Comparison of ENCODE assay signal across 18 cellular contexts in the genomic region with DNA sequence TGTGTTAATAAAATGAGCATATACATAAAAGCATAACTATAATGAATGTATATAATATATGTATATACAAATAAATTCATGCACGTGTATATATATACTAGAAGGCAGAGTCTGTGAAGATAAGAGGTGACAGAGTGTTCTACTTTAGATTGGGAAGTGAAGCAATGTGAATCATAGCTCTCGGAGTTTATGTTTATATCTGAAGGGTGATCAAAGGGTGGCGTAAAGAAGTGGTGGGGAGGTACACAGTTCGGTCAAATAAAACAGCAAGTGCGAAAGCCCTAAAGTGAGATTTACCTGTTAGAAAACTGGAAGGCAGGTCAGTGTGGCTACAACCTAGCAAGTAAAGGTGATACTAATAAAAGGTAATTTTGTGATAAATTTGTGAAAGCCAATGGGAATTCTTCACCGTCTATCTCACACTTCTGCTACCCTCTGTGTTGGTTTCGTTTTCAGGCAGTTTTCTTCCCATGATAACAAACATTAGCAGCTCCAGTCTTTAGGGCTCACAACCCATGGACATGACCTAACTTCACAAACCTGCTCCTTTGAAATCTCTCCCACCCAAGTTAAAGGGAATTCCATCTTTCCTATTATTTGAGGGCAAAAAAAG. TPM values are rescaled to one million over a fixed set of nuclear protein-coding genes. Genes with fewer than 3 reads are reported as not detected.
A peak's percentile ranks its signal among the peaks of the same experiment; 100 is the strongest.
DNase-seq lines count a peak whose midpoint lies in the region; ATAC-seq, FAIRE-seq and TF ChIP-seq lines count a peak whose summit lies in the region.
"Had no signal": no experiment of that assay in that cellular context is flagged by ENCODE, and none has a peak within 500 bp of the region (broad histone marks: within the 10 kb centered on the region; RNA-seq: fewer than 3 reads in every experiment).

No MANE protein-coding gene starts in this region.

- no peak for FAIRE-seq in K562 (lab: Jason Lieb, UNC)

- H3K9ac ChIP-seq in H9 (ENCODE audit: extremely low read depth, insufficient read length, low read length) (no peak overlapping the region), K562 (ENCODE audit: insufficient read depth in 1 of 2, low read depth in 2 of 2, low read length in 2 of 2) (no peak overlapping the region)

- CTCF ChIA-PET in K562 (lab: Yijun Ruan, JAX; ENCODE audit: low intra/inter-chr PET ratio), result no interaction called here

- H4K91ac ChIP-seq in H9 (ENCODE audit: insufficient read length, low read depth, low read length), result no peak overlapping the region

- no peaks in the 10 kb centered on the region for H3K23me2 ChIP-seq in H9 (ENCODE audit: insufficient read length, low read depth, low read length, poor library complexity, severe bottlenecking)

- TF ChIP-seq EP300 in K562 (IDR thresholded peaks at IDR 0.05; ENCODE audit: low read length) (no peak), suprapubic skin (IDR thresholded peaks at IDR 0.05) (no peak)

- TF ChIP-seq CTCF in H9 (conservative IDR thresholded peaks at IDR 0.05) (no peak), K562 (IDR thresholded peaks at IDR 0.05 in 2 of 3, conservative IDR thresholded peaks at IDR 0.05 in 1 of 3; ENCODE audit: insufficient read depth in 2 of 3, low read depth in 1 of 3, low read length in 3 of 3) (no peak), suprapubic skin (IDR thresholded peaks at IDR 0.05) (no peak), type B pancreatic cell (conservative IDR thresholded peaks at IDR 0.05) (no peak)

- H2BK5ac ChIP-seq in H9 (ENCODE audit: insufficient read length, low read length), result no peak overlapping the region

- no peaks in the 10 kb centered on the region for H3K79me2 ChIP-seq in ACC112 (ENCODE audit: control insufficient read depth, insufficient read depth, low read length, unreplicated experiment)
- H3K79me2 ChIP-seq in H9 (ENCODE audit: insufficient read depth, low read length), result no peaks in the 10 kb centered on the region
- H3K79me2 ChIP-seq in K562 (ENCODE audit: control insufficient read depth, insufficient read depth, low read length), result no peaks in the 10 kb centered on the region

- H3K4me3 Mint-ChIP-seq in H9 (no peak overlapping the region), type B pancreatic cell (no peak overlapping the region)
- no peak overlapping the region for H3K4me3 Mint-ChIP-seq in effector memory CD8-positive, alpha-beta T cell
- H3K4me3 Mint-ChIP-seq: activated naive CD8-positive, alpha-beta T cell; IgD-negative memory B cell; natural killer cell; T-helper 17 cell had no signal

- H3K27me3 ChIP-seq in ACC112 (ENCODE audit: insufficient read depth, low read length) (no peaks in the 10 kb centered on the region), H9 (ENCODE audit: insufficient read depth, low read length) (no peaks in the 10 kb centered on the region), K562 (ENCODE audit: control insufficient read depth in 2 of 2, insufficient read depth in 2 of 2, low read length in 2 of 2) (no peaks in the 10 kb centered on the region), suprapubic skin (no peaks in the 10 kb centered on the region)
- H3K27me3 ChIP-seq: vagina had no signal

- intact Hi-C loops in K562 (cut with micrococcal nuclease), result no loop called here

- H3K9me3 Mint-ChIP-seq in H9 (peaks cover 0 to under 1% of the 10 kb centered on the region in 2 experiments; a peak in 2 of 5 replicates), type B pancreatic cell (no peaks in the 10 kb centered on the region)
- no peaks in the 10 kb centered on the region for H3K9me3 Mint-ChIP-seq in effector memory CD8-positive, alpha-beta T cell

- peak; percentile 36; the same call in 1 of the 3 replicates for ATAC-seq in K562
- ATAC-seq in effector memory CD8-positive, alpha-beta T cell (replicated peaks), result no peak
- ATAC-seq: T-helper 17 cell had no signal

- no TSS peak for BruUV-seq in K562 (replicated peaks; lab: Mats Ljungman, UMichigan)

- no peak overlapping the region for H2BK12ac ChIP-seq in H9 (ENCODE audit: insufficient read length, low read depth, low read length)

- no peaks in the 10 kb centered on the region for H3K36me3 ChIP-seq in ACC112 (ENCODE audit: insufficient read depth, low read length)
- H3K36me3 ChIP-seq in K562 (ENCODE audit: control insufficient read depth, insufficient read depth, low read length), result no peaks in the 10 kb centered on the region
- no peaks in the 10 kb centered on the region for H3K36me3 ChIP-seq in suprapubic skin
- H3K36me3 ChIP-seq: vagina had no signal

- H3K23ac ChIP-seq in H9 (ENCODE audit: insufficient read length, low read depth, low read length), result no peak overlapping the region

- in situ Hi-C loops in K562 (cut with MboI), result no loop called here

- no peaks in the 10 kb centered on the region for H3K79me1 ChIP-seq in H9 (ENCODE audit: insufficient read depth, low read depth, low read length, poor library complexity, severe bottlenecking)

- H4K20me1 ChIP-seq in H9 (ENCODE audit: control insufficient read depth, insufficient read depth, insufficient read length), result no peaks in the 10 kb centered on the region
- H4K20me1 ChIP-seq in K562 (replicated peaks; ENCODE audit: control insufficient read depth, insufficient read depth, low read length), result no peaks in the 10 kb centered on the region

- no peak overlapping the region for H3K56ac ChIP-seq in H9 (ENCODE audit: insufficient read length, low read depth, low read length)

- no peak overlapping the region for H2BK15ac ChIP-seq in H9 (ENCODE audit: low read depth, low read length)

- H3T11ph ChIP-seq in H9 (ENCODE audit: low read length), result no peak overlapping the region

- H3K27ac Mint-ChIP-seq in H9 (peak overlapping the region; percentile 2 to 54 (median 7); a peak in 4 of 7 replicates), type B pancreatic cell (no peak overlapping the region)
- no peak overlapping the region for H3K27ac Mint-ChIP-seq in effector memory CD8-positive, alpha-beta T cell
- H3K27ac Mint-ChIP-seq: activated naive CD8-positive, alpha-beta T cell; IgD-negative memory B cell; natural killer cell; T-helper 17 cell had no signal

- H3K27ac ChIP-seq in ACC112 (ENCODE audit: low read depth, low read length) (no peak overlapping the region), H9 (ENCODE audit: insufficient read length, low read depth, low read length) (peak overlapping the region; percentile 1), K562 (ENCODE audit: extremely low read depth, low read depth, low read length) (no peak overlapping the region), suprapubic skin (no peak overlapping the region)
- H3K27ac ChIP-seq: skin epidermis, vagina had no signal

- H3K9me3 ChIP-seq in H9 (ENCODE audit: control insufficient read depth, low read depth, low read length), result no peaks in the 10 kb centered on the region
- H3K9me3 ChIP-seq in K562 (replicated peaks; ENCODE audit: control insufficient read depth, insufficient read depth, low read depth, low read length), result no peaks in the 10 kb centered on the region
- H3K9me3 ChIP-seq in suprapubic skin, result no peaks in the 10 kb centered on the region
- H3K9me3 ChIP-seq: vagina had no signal

- H2BK20ac ChIP-seq in H9 (ENCODE audit: low read depth, low read length, poor library complexity, severe bottlenecking), result no peak overlapping the region

- H3K14ac ChIP-seq in H9 (ENCODE audit: insufficient read depth, low read length), result no peak overlapping the region

- H3K4me1 Mint-ChIP-seq in H9 (peaks cover 8 to 18% of the 10 kb centered on the region in 2 experiments), type B pancreatic cell (ENCODE audit: unreplicated experiment) (no peaks in the 10 kb centered on the region)
- no peaks in the 10 kb centered on the region for H3K4me1 Mint-ChIP-seq in effector memory CD8-positive, alpha-beta T cell (ENCODE audit: low read depth in 2 of 2)
- H3K4me1 Mint-ChIP-seq: IgD-negative memory B cell, natural killer cell, T-helper 17 cell had no signal

- no peak overlapping the region for H3K18ac ChIP-seq in H9 (ENCODE audit: insufficient read length, low read depth, low read length)

- POLR2A ChIA-PET in K562 (lab: Yijun Ruan, JAX), result interaction anchor here (0.8 kb wide), 1 partner anchor 552 kb away, joined by 4 read pairs; no protein-coding TSS in a partner anchor

- no peaks in the 10 kb centered on the region for H3K4me1 ChIP-seq in ACC112 (ENCODE audit: control insufficient read depth, insufficient read depth, low read length, unreplicated experiment)
- no peaks in the 10 kb centered on the region for H3K4me1 ChIP-seq in H9 (ENCODE audit: insufficient read depth, low read length)
- no peaks in the 10 kb centered on the region for H3K4me1 ChIP-seq in K562 (replicated peaks in 1 of 2; ENCODE audit: control insufficient read depth in 2 of 2, insufficient read depth in 2 of 2, low read length in 2 of 2)
- no peaks in the 10 kb centered on the region for H3K4me1 ChIP-seq in suprapubic skin
- H3K4me1 ChIP-seq: vagina had no signal

- H4K5ac ChIP-seq in H9 (ENCODE audit: insufficient read length, low read depth, low read length), result no peak overlapping the region

- H3K4me3 ChIP-seq in ACC112 (ENCODE audit: low read depth, low read length) (peak overlapping the region; percentile 72), K562 (0 out of 2 replicates have a peak overlapping the region, but pooled peaks have one; percentile 20), suprapubic skin (no peak overlapping the region)

- no peaks in the 10 kb centered on the region for H3K9me1 ChIP-seq in K562 (ENCODE audit: control insufficient read depth, insufficient read depth, low read length)

- H2AFZ ChIP-seq in ACC112 (ENCODE audit: low read length, unreplicated experiment) (no peak overlapping the region), H9 (ENCODE audit: low read length) (peak overlapping the region; percentile 48), K562 (ENCODE audit: low read depth, low read length) (peak overlapping the region; percentile 54; the same call in 1 of the 2 replicates)

- H3K4me2 ChIP-seq in H9 (ENCODE audit: insufficient read depth, insufficient read length, low read length) (no peak overlapping the region), K562 (ENCODE audit: insufficient read depth, low read length) (peak overlapping the region; percentile 35)

- H3K36me3 Mint-ChIP-seq in H9 (ENCODE audit: insufficient read depth in 1 of 3, low read depth in 3 of 3) (no peaks in the 10 kb centered on the region), type B pancreatic cell (no peaks in the 10 kb centered on the region)
- H3K36me3 Mint-ChIP-seq in effector memory CD8-positive, alpha-beta T cell (ENCODE audit: insufficient read depth), result no peaks in the 10 kb centered on the region
- H3K36me3 Mint-ChIP-seq: activated naive CD8-positive, alpha-beta T cell; IgD-negative memory B cell; natural killer cell had no signal

- no CpG with 5 or more reads among the region's 7 CpGs for WGBS in H9 (ENCODE audit: extremely low coverage, insufficient read length, low lambda C conversion rate)
- 0% methylated on average over 7 of the region's 7 CpGs for WGBS in K562 (ENCODE audit: insufficient coverage, low coverage, missing lambda C conversion rate)
- 81% methylated on average over 7 of the region's 7 CpGs for WGBS in suprapubic skin

- H3K4ac ChIP-seq in H9 (ENCODE audit: low read depth, low read length), result no peak overlapping the region

- no peak overlapping the region for H4K8ac ChIP-seq in H9 (replicated peaks; ENCODE audit: insufficient read length, low read depth, low read length)

- TF ChIP-seq POLR2A in K562 (conservative IDR thresholded peaks at IDR 0.05) (no peak), suprapubic skin (IDR thresholded peaks at IDR 0.05) (no peak)

- no peak overlapping the region for H2AK5ac ChIP-seq in H9 (ENCODE audit: insufficient read length, low read length)

- DNase-seq in H9, result no peak
- peak; percentile 50 for DNase-seq in NCI-H748 treated with DMSO at 0.1 percent for 48 hours (lab: John Stamatoyannopoulos, UW)
- DNase-seq in K562 (ENCODE audit: extremely low read depth in 1 of 4, low spot score in 3 of 4), result no peak
- no peak for DNase-seq in suprapubic skin (ENCODE audit: low spot score in 2 of 2)
- DNase-seq in stimulated activated CD4-positive, alpha-beta T cell treated with anti-CD3 and anti-CD28 coated beads, Interleukin-4, amount 100 ng/mL, for 4 hours, result no peak
- DNase-seq in type B pancreatic cell (ENCODE audit: extremely low spot score, unreplicated experiment), result no peak
- DNase-seq in effector memory CD8-positive, alpha-beta T cell, result no peak
- DNase-seq: cortex of kidney, foreskin fibroblast, natural killer cell, NCI-H82, T-helper 17 cell had no signal

- H2BK120ac ChIP-seq in H9 (ENCODE audit: low read depth, low read length, poor library complexity, severe bottlenecking), result no peak overlapping the region

- TF ChIP-seq RAD21 in K562 (CRISPR knock-in tag; conservative IDR thresholded peaks at IDR 0.05 in 1 of 2, IDR thresholded peaks at IDR 0.05 in 1 of 2), result no peak

- H3K27me3 Mint-ChIP-seq in H9 (ENCODE audit: low read depth) (no peaks in the 10 kb centered on the region), type B pancreatic cell (no peaks in the 10 kb centered on the region)
- no peaks in the 10 kb centered on the region for H3K27me3 Mint-ChIP-seq in effector memory CD8-positive, alpha-beta T cell
- H3K27me3 Mint-ChIP-seq: activated naive CD8-positive, alpha-beta T cell; IgD-negative memory B cell; T-helper 17 cell had no signal

RNA-seq across cellular contexts. Expression of gene BCHE, which starts 46.7 kb away (rescaled TPM):
- total RNA-seq in H9 (2021), result 0.79 and 1.4 TPM in 2 replicates
- total RNA-seq in K562 (2011; cell fraction: chromatin; rRNA removed; ENCODE audit: low replicate concordance), result not detected in 2 replicates
- total RNA-seq in K562 (2011; cell fraction: nucleolus; rRNA removed), result not detected in 2 replicates
- total RNA-seq in K562 (2011; cell fraction: nucleoplasm; rRNA removed), result 0.31 TPM in 1 of 2 replicates, not detected in the other
- 0.08 TPM in 1 of 2 replicates, not detected in the other for total RNA-seq in K562 (2014; rRNA removed)
- 0.11 and 0.16 TPM in 2 replicates for total RNA-seq in K562 (2014; rRNA removed; fragmentation: Illumina TruSeq; extraction: Trizol)
- 0.11 and 0.23 TPM in 2 replicates for total RNA-seq in K562 (2015; rRNA removed; fragmentation: Illumina TruSeq; extraction: Trizol)
- total RNA-seq in K562 (2021), result 0.09 and 0.20 TPM in 2 replicates
- polyA plus RNA-seq in K562 (2011; rRNA removed), result 0.03 and 0.17 TPM in 2 replicates
- polyA plus RNA-seq in K562 (2011; cell fraction: cytosol; rRNA removed), result 0.03 TPM in 1 of 2 replicates, not detected in the other
- not detected in 2 replicates for polyA plus RNA-seq in K562 (2011; cell fraction: nucleus; rRNA removed)
- polyA plus RNA-seq in K562 (2012), result 0.14 and 0.40 TPM in 2 replicates
- polyA plus RNA-seq in K562 (2014; fragmentation: Illumina TruSeq; extraction: Trizol), result 0.12 TPM in 1 of 2 replicates, not detected in the other
- under 1 TPM; 0.20 to 0.24 TPM for polyA plus RNA-seq in K562 (2014; fragmentation: Nextera tagmentation; extraction: Ambion mirVana)
- 0.15 TPM in 1 of 2 replicates, not detected in the other for polyA plus RNA-seq in K562 (2014; rRNA removed)
- polyA minus RNA-seq in K562 (2011; rRNA and poly(A)+ RNA removed), result 0.11 TPM in 1 of 2 replicates, not detected in the other
- polyA minus RNA-seq in K562 (2011; cell fraction: cytosol; rRNA and poly(A)+ RNA removed), result not detected in 2 replicates
- 0.11 TPM in 1 of 2 replicates, not detected in the other for polyA minus RNA-seq in K562 (2011; cell fraction: nucleus; rRNA and poly(A)+ RNA removed)
- 1 to 10 TPM; 4.6 to 6.4 (median 5.3) TPM for total RNA-seq in suprapubic skin
- 0.81 and 7.1 TPM in 2 replicates for total RNA-seq in type B pancreatic cell (ENCODE audit: low replicate concordance)
- total RNA-seq: activated CD8-positive, alpha-beta memory T cell treated with anti-CD3 and anti-CD28 coated beads for 36 hours; natural killer cell; T-helper 17 cell had no signal
- polyA plus RNA-seq: IgD-negative memory B cell had no signal

Comparison
In these comparisons a context has a peak if more than half of its experiments do, and no peak if none do; other contexts are left out.
1. H3K27ac Mint-ChIP-seq: peak in H9 (3 of 3); none in type B pancreatic cell (single experiment) and effector memory CD8-positive, alpha-beta T cell (0 of 2).